In the genomic region with DNA sequence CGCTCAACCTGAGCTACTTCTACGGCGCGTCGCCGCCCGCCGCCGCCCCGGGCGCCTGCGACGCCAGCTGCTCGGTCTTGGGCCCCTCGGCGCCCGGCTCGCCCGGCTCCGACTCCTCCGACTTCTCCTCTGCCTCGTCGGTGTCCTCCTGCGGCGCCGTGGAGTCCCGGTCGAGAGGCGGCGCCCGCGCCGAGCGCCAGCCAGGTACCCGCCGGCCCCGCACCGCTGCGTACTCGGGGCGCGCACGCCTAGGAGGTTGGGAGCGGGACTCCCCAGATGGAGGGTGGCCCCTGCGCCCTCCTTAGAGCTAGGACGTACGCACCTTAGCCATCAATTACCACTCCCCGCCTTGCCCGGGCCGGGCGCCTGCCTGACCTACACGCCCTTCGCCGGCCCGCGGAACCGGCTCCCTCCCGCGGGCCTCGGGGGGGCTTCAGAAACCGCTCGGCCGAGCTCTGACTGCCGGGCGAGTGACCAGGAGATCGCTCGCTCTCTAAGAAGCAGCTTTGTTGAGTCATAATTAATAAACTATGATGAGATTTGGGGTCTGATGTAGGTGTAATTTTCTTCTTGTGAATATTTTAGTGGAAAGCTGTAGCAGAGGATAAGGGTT, we compare ENCODE assay signal across 8 cellular contexts. TPM values are rescaled to one million over a fixed set of nuclear protein-coding genes. Genes with fewer than 3 reads are reported as not detected.
DNase-seq lines count a peak whose midpoint lies in the region; ATAC-seq and TF ChIP-seq lines count a peak whose summit lies in the region.

No MANE protein-coding gene starts in this region.

- peak overlapping the region; percentile 84 for H3K4me2 ChIP-seq in PC-3 (ENCODE audit: low read length)

- peak; percentile 29 to 57 for DNase-seq in NOMO-1 (lab: John Stamatoyannopoulos, UW; ENCODE audit: unreplicated experiment in 2 of 2)
- no peak for DNase-seq in NOMO-1 treated with dmso at 0.1 percent for 144 hours (lab: John Stamatoyannopoulos, UW; ENCODE audit: unreplicated experiment)
- DNase-seq in PC-3, result peak; percentile 39
- peak; percentile 28 to 59 (median 42) for DNase-seq in activated naive CD4-positive, alpha-beta T cell (lab: John Stamatoyannopoulos, UW)
- DNase-seq in cardiac muscle cell (ENCODE audit: low read depth in 1 of 2, low spot score in 1 of 2), result peak in 1 of 2 donors; percentile 52
- DNase-seq in psoas muscle, result peak; percentile 45 to 72
- no peak for DNase-seq in ACHN

- H3K9me2 ChIP-seq in PC-3 (replicated peaks; ENCODE audit: low read length), result no peaks in the 10 kb centered on the region

- CTCF ChIA-PET in PC-3 (lab: Charles Lee), result interaction anchor here (1.7 kb wide), 1 partner anchor 376 kb away, joined by 9 read pairs; no protein-coding TSS in a partner anchor

- H3K4me3 ChIP-seq in PC-3 (ENCODE audit: low read length) (peak overlapping the region; percentile 98), cardiac muscle cell (peak overlapping the region; percentile 97), psoas muscle (peak overlapping the region; percentile 96)

- H3K9me3 ChIP-seq in PC-3 (ENCODE audit: low read length) (no peaks in the 10 kb centered on the region), cardiac muscle cell (ENCODE audit: low read depth) (no peaks in the 10 kb centered on the region), psoas muscle (no peaks in the 10 kb centered on the region)

- no peaks in the 10 kb centered on the region for H3K27me3 ChIP-seq in PC-3 (ENCODE audit: low read length)
- no peaks in the 10 kb centered on the region for H3K27me3 ChIP-seq in cardiac muscle cell
- no peaks in the 10 kb centered on the region for H3K27me3 ChIP-seq in psoas muscle (ENCODE audit: insufficient read depth in 3 of 3, low read length in 2 of 3)

- H3K4me1 ChIP-seq in PC-3 (ENCODE audit: insufficient read depth, low read length) (peaks cover 23% of the 10 kb centered on the region), cardiac muscle cell (ENCODE audit: low read depth) (peaks cover 14% of the 10 kb centered on the region), psoas muscle (no peaks in the 10 kb centered on the region)

- TF ChIP-seq CTCF in PC-3 (conservative IDR thresholded peaks at IDR 0.05; ENCODE audit: low read depth, low read length), result 0 out of 2 replicates have a peak, but pooled peaks have one; percentile 24
- no peak for TF ChIP-seq CTCF in cardiac muscle cell (IDR thresholded peaks at IDR 0.05; ENCODE audit: low read depth, low read length)
- TF ChIP-seq CTCF in psoas muscle (IDR thresholded peaks at IDR 0.05), result no peak

- H3K36me3 ChIP-seq in PC-3 (ENCODE audit: low read depth, low read length), result peaks cover 47% of the 10 kb centered on the region
- H3K36me3 ChIP-seq in cardiac muscle cell, result peaks cover 30% of the 10 kb centered on the region
- H3K36me3 ChIP-seq in psoas muscle (ENCODE audit: insufficient read depth in 1 of 2, low read depth in 1 of 2), result peaks cover 8 to 32% of the 10 kb centered on the region in 2 donors

- H3K9ac ChIP-seq in PC-3 (ENCODE audit: low read length), result peak overlapping the region; percentile 97

- peaks cover 53% of the 10 kb centered on the region for H4K20me1 ChIP-seq in PC-3 (ENCODE audit: low read length)

- peaks cover 49% of the 10 kb centered on the region for H3K79me2 ChIP-seq in PC-3 (ENCODE audit: low read length)

- H3K27ac ChIP-seq in PC-3 (ENCODE audit: low read length) (peak overlapping the region; percentile 52), cardiac muscle cell (peak overlapping the region; percentile 93), psoas muscle (peak overlapping the region; percentile 97)

- H2AFZ ChIP-seq in PC-3 (ENCODE audit: low read length), result no peak overlapping the region

- POLR2A ChIA-PET in PC-3 (lab: Charles Lee; ENCODE audit: unreplicated experiment), result interaction anchor here (0.5 to 1.7 kb wide), 11 partner anchors 15 to 1580 kb away, joined by 3 to 8 read pairs (median 4); no protein-coding TSS in a partner anchor

- no TSS peak for BruUV-seq in PC-3 (replicated peaks; lab: Mats Ljungman, UMichigan)

- peaks cover 6% of the 10 kb centered on the region for H3F3A ChIP-seq in PC-3 (ENCODE audit: low read length, unreplicated experiment)

- intact Hi-C loops in PC-3 (cut with micrococcal nuclease), result loop anchor here (1.0 to 5.0 kb wide), 4 partner anchors 23 to 325 kb away; no protein-coding TSS in a partner anchor
- intact Hi-C loops in psoas muscle (cut with DNase I), result no loop called here

- ATAC-seq in HG02885 (IDR thresholded peaks at IDR 0.05; ENCODE audit: poor library complexity, unreplicated experiment), result peak; percentile 30
- ATAC-seq in PC-3, result peak; percentile 10
- ATAC-seq in psoas muscle, result peak; percentile 43 to 59 (median 52)

- WGBS in psoas muscle, 3 donors, result 0 to 1% (median 1%) methylated on average over 31 to 67 of the region's 67 CpGs

- in situ Hi-C loops in ACHN (cut with HindIII; ENCODE audit: low pct_ligation_motif_present, low pct_unique_long_range_greater_than_20kb, low sequenced_read_pairs), result loop anchor here (25.0 kb wide), 1 partner anchor 237 kb away; no protein-coding TSS in a partner anchor

RNA-seq across cellular contexts. Expression of a gene that starts 0.5 kb away (rescaled TPM):
- 63.0 and 70.2 TPM in 2 replicates for total RNA-seq in PC-3 (2014; rRNA removed)
- 75.5 and 86.5 TPM in 2 replicates for total RNA-seq in cardiac muscle cell
- polyA plus RNA-seq in cardiac muscle cell, result 15.4 and 32.6 TPM in 2 replicates
- 10 to 100 TPM in 2 of 4 donors, 1 to 10 TPM in 2; 6.4 to 12.5 (median 9.8) TPM for total RNA-seq in psoas muscle
- polyA plus RNA-seq in psoas muscle, result 1 to 10 TPM; 3.0 to 8.8 (median 5.4) TPM

Comparison
In these comparisons a context has a peak if more than half of its experiments do, and no peak if none do; other contexts are left out.
1. DNase-seq: peak in NOMO-1 (2 of 2), PC-3 (single experiment), activated naive CD4-positive, alpha-beta T cell (4 of 4) and psoas muscle (2 of 2); none in NOMO-1 treated with dmso at 0.1 percent for 144 hours (single experiment) and ACHN (single experiment).
2. Peak in every context shown above with its lines, with median percentiles within 50 percentile points of each other: ATAC-seq, H3K27ac ChIP-seq and H3K4me3 ChIP-seq.